In genomic region chr2:233061007-233061590, GRCh38 we compare ENCODE assay signal across 9 cellular contexts. TPM values are rescaled to one million over a fixed set of nuclear protein-coding genes. Genes with fewer than 3 reads are reported as not detected.
A peak's percentile ranks its signal among the peaks of the same experiment; 100 is the strongest.
DNase-seq lines count a peak whose midpoint lies in the region; ATAC-seq, FAIRE-seq and TF ChIP-seq lines count a peak whose summit lies in the region.
"Had no signal": no experiment of that assay in that cellular context is flagged by ENCODE, and none has a peak within 500 bp of the region (broad histone marks: within the 10 kb centered on the region; RNA-seq: fewer than 3 reads in every experiment).

No MANE protein-coding gene starts in this region.

- no TSS peak for BruUV-seq in K562 (replicated peaks; lab: Mats Ljungman, UMichigan)

- H3K4me3 ChIP-seq in K562 (peak overlapping the region; percentile 23; the same call in 1 of the 2 replicates), small intestine (ENCODE audit: low read depth in 1 of 2, low read length in 2 of 2) (peak overlapping the region; percentile 58 to 62)

- POLR2A ChIA-PET in K562 (lab: Yijun Ruan, JAX), result interaction anchor here (0.7 to 1.1 kb wide), 3 partner anchors 12 to 365 kb away, joined by 3 read pairs; no protein-coding TSS in a partner anchor

- no peaks in the 10 kb centered on the region for H3K9me3 ChIP-seq in K562 (replicated peaks; ENCODE audit: control insufficient read depth, insufficient read depth, low read depth, low read length)
- H3K9me3 ChIP-seq in small intestine (ENCODE audit: control insufficient read depth, low read depth), result no peaks in the 10 kb centered on the region

- no peaks in the 10 kb centered on the region for H3K36me3 ChIP-seq in K562 (ENCODE audit: control insufficient read depth, insufficient read depth, low read length)
- no peaks in the 10 kb centered on the region for H3K36me3 ChIP-seq in small intestine (ENCODE audit: control insufficient read depth in 2 of 2, insufficient read depth in 2 of 2, low read length in 2 of 2)

- ATAC-seq in GM18520 (IDR thresholded peaks at IDR 0.05; ENCODE audit: unreplicated experiment) (peak; percentile 13), HG03342 (IDR thresholded peaks at IDR 0.05; ENCODE audit: unreplicated experiment) (peak; percentile 12), K562 (no peak), HG02884 (IDR thresholded peaks at IDR 0.05; ENCODE audit: unreplicated experiment) (no peak)

- no peak for TF ChIP-seq RAD21 in K562 (CRISPR knock-in tag; conservative IDR thresholded peaks at IDR 0.05 in 1 of 2, IDR thresholded peaks at IDR 0.05 in 1 of 2)

- no peak overlapping the region for H3K27ac ChIP-seq in K562 (ENCODE audit: extremely low read depth, low read depth, low read length)
- H3K27ac ChIP-seq in small intestine (ENCODE audit: low read depth in 1 of 2, low read length in 1 of 2), result peak overlapping the region; percentile 22 to 84

- H3K79me2 ChIP-seq in K562 (ENCODE audit: control insufficient read depth, insufficient read depth, low read length), result no peaks in the 10 kb centered on the region; the same call in 2 of the 3 replicates

- no peak for TF ChIP-seq POLR2A in K562 (conservative IDR thresholded peaks at IDR 0.05)

- no peaks in the 10 kb centered on the region for H3K27me3 ChIP-seq in K562 (ENCODE audit: control insufficient read depth in 2 of 2, insufficient read depth in 2 of 2, low read length in 2 of 2)
- no peaks in the 10 kb centered on the region for H3K27me3 ChIP-seq in small intestine (ENCODE audit: control insufficient read depth in 2 of 2, insufficient read depth in 2 of 2, low read length in 2 of 2)

- TF ChIP-seq CTCF in K562 (IDR thresholded peaks at IDR 0.05 in 2 of 3, conservative IDR thresholded peaks at IDR 0.05 in 1 of 3; ENCODE audit: insufficient read depth in 2 of 3, low read depth in 1 of 3, low read length in 3 of 3), result no peak

- no peaks in the 10 kb centered on the region for H4K20me1 ChIP-seq in K562 (replicated peaks; ENCODE audit: control insufficient read depth, insufficient read depth, low read length)

- in situ Hi-C loops in K562 (cut with MboI), result no loop called here

- FAIRE-seq in K562 (lab: Jason Lieb, UNC) (no peak), small intestine (lab: Jason Lieb, UNC) (no peak)

- H2AFZ ChIP-seq in K562 (ENCODE audit: low read depth, low read length), result peak overlapping the region; percentile 90; the same call in 1 of the 2 replicates

- peak overlapping the region; percentile 62; the same call in 1 of the 2 replicates for H3K4me2 ChIP-seq in K562 (ENCODE audit: insufficient read depth, low read length)

- WGBS in K562 (ENCODE audit: insufficient coverage, low coverage, missing lambda C conversion rate), result 83% methylated on average over 6 of the region's 10 CpGs
- WGBS in small intestine, 3 donors, result 56 to 79% (median 60%) methylated on average over 8 to 10 of the region's 10 CpGs

- intact Hi-C loops in K562 (cut with micrococcal nuclease), result no loop called here

- H3K9me1 ChIP-seq in K562 (ENCODE audit: control insufficient read depth, insufficient read depth, low read length), result no peaks in the 10 kb centered on the region

- no peak for DNase-seq in K562 (ENCODE audit: extremely low read depth in 1 of 4, low spot score in 3 of 4)
- no peak for DNase-seq in small intestine
- DNase-seq in anterior cingulate cortex (lab: John Stamatoyannopoulos, UW), result no peak
- DNase-seq in occipital lobe (lab: John Stamatoyannopoulos, UW), result no peak
- DNase-seq in DMS114 treated with DMSO at 0.1 percent for 48 hours (lab: John Stamatoyannopoulos, UW; ENCODE audit: unreplicated experiment), result no peak

- TF ChIP-seq EP300 in K562 (IDR thresholded peaks at IDR 0.05; ENCODE audit: low read length), result no peak

- peak overlapping the region in 1 of 2 experiments; percentile 61; a peak in 1 of 4 replicates for H3K9ac ChIP-seq in K562 (ENCODE audit: insufficient read depth in 1 of 2, low read depth in 2 of 2, low read length in 2 of 2)

- peaks cover 13 to 48% of the 10 kb centered on the region in 2 experiments; a peak in 4 of 5 replicates for H3K4me1 ChIP-seq in K562 (replicated peaks in 1 of 2; ENCODE audit: control insufficient read depth in 2 of 2, insufficient read depth in 2 of 2, low read length in 2 of 2)
- peaks cover 2 to 9% of the 10 kb centered on the region in 2 donors for H3K4me1 ChIP-seq in small intestine (ENCODE audit: control insufficient read depth in 2 of 2, insufficient read depth in 1 of 2, low read depth in 1 of 2, low read length in 1 of 2)

- CTCF ChIA-PET in K562 (lab: Yijun Ruan, JAX; ENCODE audit: low intra/inter-chr PET ratio), result no interaction called here

TF ChIP-seq in K562, 482 proteins besides CTCF, POLR2A, EP300 and RAD21 (continues in another document):
- no peak for TF ChIP-seq ZNF445 (CRISPR knock-in tag; IDR thresholded peaks at IDR 0.05; ENCODE audit: low read depth)
- TF ChIP-seq, protein P1, sequence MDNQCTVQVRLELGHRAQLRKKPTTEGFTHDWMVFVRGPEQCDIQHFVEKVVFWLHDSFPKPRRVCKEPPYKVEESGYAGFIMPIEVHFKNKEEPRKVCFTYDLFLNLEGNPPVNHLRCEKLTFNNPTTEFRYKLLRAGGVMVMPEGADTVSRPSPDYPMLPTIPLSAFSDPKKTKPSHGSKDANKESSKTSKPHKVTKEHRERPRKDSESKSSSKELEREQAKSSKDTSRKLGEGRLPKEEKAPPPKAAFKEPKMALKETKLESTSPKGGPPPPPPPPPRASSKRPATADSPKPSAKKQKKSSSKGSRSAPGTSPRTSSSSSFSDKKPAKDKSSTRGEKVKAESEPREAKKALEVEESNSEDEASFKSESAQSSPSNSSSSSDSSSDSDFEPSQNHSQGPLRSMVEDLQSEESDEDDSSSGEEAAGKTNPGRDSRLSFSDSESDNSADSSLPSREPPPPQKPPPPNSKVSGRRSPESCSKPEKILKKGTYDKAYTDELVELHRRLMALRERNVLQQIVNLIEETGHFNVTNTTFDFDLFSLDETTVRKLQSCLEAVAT (IDR thresholded peaks at IDR 0.05), result no peak

RNA-seq across cellular contexts. Expression of gene INPP5D, which starts 1.0 kb away (rescaled TPM):
- 2.4 and 2.7 TPM in 2 replicates for total RNA-seq in K562 (2011; cell fraction: chromatin; rRNA removed; ENCODE audit: low replicate concordance)
- 1.5 and 1.6 TPM in 2 replicates for total RNA-seq in K562 (2011; cell fraction: nucleolus; rRNA removed)
- 1.3 and 3.4 TPM in 2 replicates for total RNA-seq in K562 (2011; cell fraction: nucleoplasm; rRNA removed)
- total RNA-seq in K562 (2014; rRNA removed), result 1.9 and 3.1 TPM in 2 replicates
- 2.3 and 3.9 TPM in 2 replicates for total RNA-seq in K562 (2014; rRNA removed; fragmentation: Illumina TruSeq; extraction: Trizol)
- total RNA-seq in K562 (2015; rRNA removed; fragmentation: Illumina TruSeq; extraction: Trizol), result 4.5 and 6.2 TPM in 2 replicates
- total RNA-seq in K562 (2021), result 4.3 and 5.6 TPM in 2 replicates
- polyA plus RNA-seq in K562 (2011; rRNA removed), result 0.78 and 9.7 TPM in 2 replicates
- 0.67 and 4.5 TPM in 2 replicates for polyA plus RNA-seq in K562 (2011; cell fraction: cytosol; rRNA removed)
- polyA plus RNA-seq in K562 (2011; cell fraction: nucleus; rRNA removed), result 2.0 and 13.9 TPM in 2 replicates
- 3.4 and 7.8 TPM in 2 replicates for polyA plus RNA-seq in K562 (2012)
- 3.7 and 4.2 TPM in 2 replicates for polyA plus RNA-seq in K562 (2014; fragmentation: Illumina TruSeq; extraction: Trizol)
- under 1 TPM; 0.55 to 0.63 TPM for polyA plus RNA-seq in K562 (2014; fragmentation: Nextera tagmentation; extraction: Ambion mirVana)
- 1.9 and 2.2 TPM in 2 replicates for polyA plus RNA-seq in K562 (2014; rRNA removed)
- 1.4 and 16.3 TPM in 2 replicates for polyA minus RNA-seq in K562 (2011; rRNA and poly(A)+ RNA removed)
- 1.5 and 18.9 TPM in 2 replicates for polyA minus RNA-seq in K562 (2011; cell fraction: cytosol; rRNA and poly(A)+ RNA removed)
- 2.2 and 16.2 TPM in 2 replicates for polyA minus RNA-seq in K562 (2011; cell fraction: nucleus; rRNA and poly(A)+ RNA removed)
- polyA plus RNA-seq in small intestine, result 1 to 10 TPM; 4.7 to 7.9 (median 5.9) TPM
- 2.5 TPM for total RNA-seq in occipital lobe

RNA-seq across cellular contexts. Expression of gene NEU2, which starts 28.6 kb away (rescaled TPM):
- total RNA-seq in K562 (2011; cell fraction: chromatin; rRNA removed; ENCODE audit: low replicate concordance), result not detected in 2 replicates
- total RNA-seq in K562 (2011; cell fraction: nucleolus; rRNA removed), result not detected in 2 replicates
- total RNA-seq in K562 (2011; cell fraction: nucleoplasm; rRNA removed), result not detected in 2 replicates
- total RNA-seq in K562 (2014; rRNA removed) (not detected in 2 replicates), K562 (2014; rRNA removed; fragmentation: Illumina TruSeq; extraction: Trizol) (not detected in 2 replicates), K562 (2015; rRNA removed; fragmentation: Illumina TruSeq; extraction: Trizol) (not detected in 2 replicates), K562 (2021) (not detected in 2 replicates), occipital lobe (not detected)
- polyA plus RNA-seq in K562 (2011; rRNA removed) (not detected in 2 replicates), K562 (2014; fragmentation: Illumina TruSeq; extraction: Trizol) (not detected in 2 replicates), K562 (2014; fragmentation: Nextera tagmentation; extraction: Ambion mirVana) (not detected), K562 (2014; rRNA removed) (not detected in 2 replicates), small intestine (not detected)
- polyA plus RNA-seq in K562 (2011; cell fraction: cytosol; rRNA removed), result not detected in 2 replicates
- not detected in 2 replicates for polyA plus RNA-seq in K562 (2011; cell fraction: nucleus; rRNA removed)
- not detected in 2 replicates for polyA plus RNA-seq in K562 (2012)
- not detected in 2 replicates for polyA minus RNA-seq in K562 (2011; rRNA and poly(A)+ RNA removed)
- not detected in 2 replicates for polyA minus RNA-seq in K562 (2011; cell fraction: cytosol; rRNA and poly(A)+ RNA removed)
- not detected in 2 replicates for polyA minus RNA-seq in K562 (2011; cell fraction: nucleus; rRNA and poly(A)+ RNA removed)
- total RNA-seq: LHCN-M2 had no signal

RNA-seq across cellular contexts. Expression of gene NGEF, which starts 48.0 kb away (rescaled TPM):
- total RNA-seq in K562 (2011; cell fraction: chromatin; rRNA removed; ENCODE audit: low replicate concordance), result 0.37 TPM in 1 of 2 replicates, not detected in the other
- total RNA-seq in K562 (2011; cell fraction: nucleolus; rRNA removed), result not detected in 2 replicates
- total RNA-seq in K562 (2011; cell fraction: nucleoplasm; rRNA removed), result not detected in 2 replicates
- total RNA-seq in K562 (2014; rRNA removed), result not detected in 2 replicates
- not detected in 2 replicates for total RNA-seq in K562 (2014; rRNA removed; fragmentation: Illumina TruSeq; extraction: Trizol)
- total RNA-seq in K562 (2015; rRNA removed; fragmentation: Illumina TruSeq; extraction: Trizol), result not detected in 2 replicates
- total RNA-seq in K562 (2021), result 0.09 and 0.11 TPM in 2 replicates
- polyA plus RNA-seq in K562 (2011; rRNA removed), result 0.12 and 0.17 TPM in 2 replicates
- 0.06 and 0.10 TPM in 2 replicates for polyA plus RNA-seq in K562 (2011; cell fraction: cytosol; rRNA removed)
- 0.32 and 0.51 TPM in 2 replicates for polyA plus RNA-seq in K562 (2011; cell fraction: nucleus; rRNA removed)
- polyA plus RNA-seq in K562 (2012), result 0.20 and 0.28 TPM in 2 replicates
- 0.07 TPM in 1 of 2 replicates, not detected in the other for polyA plus RNA-seq in K562 (2014; fragmentation: Illumina TruSeq; extraction: Trizol)
- polyA plus RNA-seq in K562 (2014; fragmentation: Nextera tagmentation; extraction: Ambion mirVana), result not detected
- polyA plus RNA-seq in K562 (2014; rRNA removed), result 0.08 TPM in 1 of 2 replicates, not detected in the other
- polyA minus RNA-seq in K562 (2011; rRNA and poly(A)+ RNA removed), result 0.63 TPM in 1 of 2 replicates, not detected in the other
- not detected in 2 replicates for polyA minus RNA-seq in K562 (2011; cell fraction: cytosol; rRNA and poly(A)+ RNA removed)
- not detected in 2 replicates for polyA minus RNA-seq in K562 (2011; cell fraction: nucleus; rRNA and poly(A)+ RNA removed)
- 10 to 100 TPM; 15.6 to 73.4 (median 47.3) TPM for polyA plus RNA-seq in small intestine
- 22.8 TPM for total RNA-seq in occipital lobe

Comparison
In these comparisons a context has a peak if more than half of its experiments do, and no peak if none do; other contexts are left out.
1. ATAC-seq: peak in GM18520 (single experiment) and HG03342 (single experiment); none in K562 (single experiment) and HG02884 (single experiment).
2. RNA of gene NGEF, which starts 48.0 kb away (total RNA-seq): 22.8 TPM in occipital lobe (single experiment); 0.09 to 0.37 TPM in K562; every median in the first group is over 10 times any median in the second.